8 cellular contexts compared by ENCODE assay signal in genomic region chr11:126113515-126113957, GRCh38.
DNase-seq lines count a peak whose midpoint lies in the region; ATAC-seq and TF ChIP-seq lines count a peak whose summit lies in the region.

No MANE protein-coding gene starts in this region.

- peaks cover 69% of the 10 kb centered on the region for H3K4me1 ChIP-seq in stomach smooth muscle (ENCODE audit: control insufficient read depth, insufficient read depth, low read length)

- in situ Hi-C loops in GM13977 (cut with MboI; ENCODE audit: low pct_unique_long_range_greater_than_20kb, low sequenced_read_pairs, unreplicated experiment): no loop called here

- TF ChIP-seq EP300 in Ishikawa (IDR thresholded peaks at IDR 0.05; ENCODE audit: borderline replicate concordance): no peak

- peak overlapping the region in 1 of 2 donors; percentile 22 for H3K4me3 ChIP-seq in stomach smooth muscle (ENCODE audit: low read length in 2 of 2)

- H3K27me3 ChIP-seq in stomach smooth muscle (ENCODE audit: control insufficient read depth in 1 of 2, insufficient read depth in 2 of 2, low read length in 2 of 2): no peaks in the 10 kb centered on the region

- H3K9me3 ChIP-seq in stomach smooth muscle (ENCODE audit: control insufficient read depth in 2 of 2, low read length in 2 of 2): no peaks in the 10 kb centered on the region

- H3K9ac ChIP-seq in stomach smooth muscle (ENCODE audit: low read length in 2 of 2): peak overlapping the region in 1 of 2 donors; percentile 23

- ATAC-seq in GM18907 (IDR thresholded peaks at IDR 0.05; ENCODE audit: unreplicated experiment): no peak

- peak overlapping the region; percentile 98 for H3K27ac ChIP-seq in stomach smooth muscle (ENCODE audit: low read length)

- H3K36me3 ChIP-seq in stomach smooth muscle (ENCODE audit: control insufficient read depth in 2 of 2, insufficient read depth in 2 of 2, low read length in 2 of 2): no peaks in the 10 kb centered on the region

- no peak for TF ChIP-seq CTCF in GM13977 (IDR thresholded peaks at IDR 0.05; ENCODE audit: extremely low read depth, insufficient read depth, missing control alignments)

- DNase-seq in AG08395 (ENCODE audit: low spot score) (peak; percentile 93), amniotic epithelial cell (ENCODE audit: low read depth) (peak; percentile 98), hepatic stellate cell (ENCODE audit: low spot score) (peak; percentile 84), GM13977 (ENCODE audit: low spot score) (no peak)
- no peak for DNase-seq in NK-92 treated with Interleukin-12 subunit alpha and Interleukin-12 subunit beta, amount 100 ng/mL, for 24 hours (lab: John Stamatoyannopoulos, UW)

- 0 out of 2 replicates have a peak, but pooled peaks have one; percentile 19 for TF ChIP-seq RAD21 in Ishikawa (IDR thresholded peaks at IDR 0.05; ENCODE audit: low read depth)

TF ChIP-seq in Ishikawa, 13 proteins besides CTCF, POLR2A, EP300 and RAD21:
- TF ChIP-seq EGR1 (IDR thresholded peaks at IDR 0.05): no peak
- peak; percentile 95 for TF ChIP-seq MAX (IDR thresholded peaks at IDR 0.05)
- TF ChIP-seq CEBPB (IDR thresholded peaks at IDR 0.05): no peak
- TF ChIP-seq TCF12 (IDR thresholded peaks at IDR 0.05; ENCODE audit: low read depth): 0 out of 2 replicates have a peak, but pooled peaks have one; percentile 12
- TF ChIP-seq FOXM1 (IDR thresholded peaks at IDR 0.05; ENCODE audit: borderline replicate concordance, low read depth): no peak
- TF ChIP-seq YY1 (IDR thresholded peaks at IDR 0.05; ENCODE audit: low read depth): 0 out of 2 replicates have a peak, but pooled peaks have one; percentile 12
- no peak for TF ChIP-seq REST (IDR thresholded peaks at IDR 0.05; ENCODE audit: low read depth)
- 0 out of 2 replicates have a peak, but pooled peaks have one; percentile 10 for TF ChIP-seq ZBTB7A (IDR thresholded peaks at IDR 0.05; ENCODE audit: low read depth)
- TF ChIP-seq TEAD4 (IDR thresholded peaks at IDR 0.05): peak; percentile 55
- peak; percentile 75 for TF ChIP-seq NFIC (IDR thresholded peaks at IDR 0.05)
- peak; percentile 33; the same call in 1 of the 2 replicates for TF ChIP-seq TAF1 (IDR thresholded peaks at IDR 0.05; ENCODE audit: low read depth)
- TF ChIP-seq CREB1 (IDR thresholded peaks at IDR 0.05; ENCODE audit: low read depth): no peak
- TF ChIP-seq USF1 (IDR thresholded peaks at IDR 0.05): peak; percentile 91

Comparison
In these comparisons a context has a peak if more than half of its experiments do, and no peak if none do; other contexts are left out.
1. DNase-seq: peak in AG08395 (single experiment), amniotic epithelial cell (single experiment) and hepatic stellate cell (single experiment); none in NK-92 treated with Interleukin-12 subunit alpha and Interleukin-12 subunit beta, amount 100 ng/mL, for 24 hours (single experiment) and GM13977 (single experiment).